ENCODE assay signal across 8 cellular contexts in the genomic region with DNA sequence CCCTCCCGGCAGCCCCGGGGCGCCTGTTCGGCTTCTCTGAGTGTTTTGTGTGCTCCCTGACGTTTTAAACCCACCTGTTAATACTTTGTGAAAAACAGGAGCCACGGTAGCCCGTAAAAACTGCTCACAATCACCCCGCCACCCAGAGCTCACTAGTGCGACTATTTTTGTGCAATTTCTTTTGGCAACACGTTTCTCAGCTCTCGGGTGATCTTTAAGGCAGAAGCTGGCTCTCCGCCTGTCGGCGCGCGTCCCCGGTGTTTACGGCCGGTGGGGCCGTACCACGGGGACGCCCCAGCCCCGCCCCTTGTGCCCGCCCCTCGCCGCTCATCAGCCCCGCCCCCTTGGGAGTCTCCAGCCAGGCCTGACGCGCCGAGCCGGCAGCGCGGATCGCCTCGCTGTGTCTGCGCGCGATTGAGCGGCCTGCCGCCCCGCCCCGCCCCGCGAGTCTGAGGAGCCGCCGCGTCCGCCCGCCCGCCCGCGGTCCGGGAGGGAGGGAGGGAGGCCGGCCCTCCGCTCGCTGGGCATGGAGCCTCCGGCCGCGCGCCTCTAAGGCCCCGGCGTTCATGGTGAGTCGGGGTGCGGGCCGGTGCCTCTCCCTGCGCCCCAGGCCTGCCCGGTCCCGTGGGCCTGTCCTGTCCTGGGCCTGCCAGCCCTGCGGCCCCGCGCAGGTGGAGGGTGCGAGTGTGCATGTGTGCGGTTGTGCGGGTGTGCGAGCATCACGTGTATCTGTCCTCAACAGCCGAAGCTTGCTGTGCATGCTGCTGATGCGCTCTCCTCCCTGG. TPM values are rescaled to one million over a fixed set of nuclear protein-coding genes. Genes with fewer than 3 reads are reported as not detected.
DNase-seq lines count a peak whose midpoint lies in the region; TF ChIP-seq lines count a peak whose summit lies in the region.

No MANE protein-coding gene starts in this region.

- peaks cover 51% of the 10 kb centered on the region for H3K79me2 ChIP-seq in osteoblast (ENCODE audit: insufficient read depth, low read length)

- H3K4me3 ChIP-seq in HFF-Myc (replicated peaks; ENCODE audit: low read depth, low read length) (peak overlapping the region; percentile 74), SK-N-MC (peak overlapping the region; percentile 82), osteoblast (ENCODE audit: insufficient read depth, low read length) (peak overlapping the region; percentile 84), testis (peak overlapping the region; percentile 84 to 89)

- DNase-seq in GM10248 (ENCODE audit: extremely low spot score) = peak; percentile 99
- no peak for DNase-seq in HFF-Myc (ENCODE audit: extremely low read depth, low read depth)
- peak; percentile 93 for DNase-seq in NAMALWA (ENCODE audit: low spot score)
- no peak for DNase-seq in SK-N-MC (ENCODE audit: low read depth, low spot score)
- DNase-seq in glomerular visceral epithelial cell (ENCODE audit: extremely low spot score) = peak; percentile 94
- DNase-seq in osteoblast (ENCODE audit: insufficient read length, low spot score, missing footprints) = peak; percentile 98
- peak; percentile 97 for DNase-seq in testis

- TF ChIP-seq CTCF in GM10248 (IDR thresholded peaks at IDR 0.05; ENCODE audit: control extremely low read depth, extremely low read depth, low read depth, missing control alignments) = no peak
- TF ChIP-seq CTCF in HFF-Myc (IDR thresholded peaks at IDR 0.05; ENCODE audit: low read depth, low read length, missing control alignments) = no peak
- TF ChIP-seq CTCF in osteoblast (IDR thresholded peaks at IDR 0.05; ENCODE audit: extremely low read depth, low read depth, low read length) = no peak
- no peak for TF ChIP-seq CTCF in testis (IDR thresholded peaks at IDR 0.05)

- 1 to 2% methylated on average over 24 to 47 of the region's 78 CpGs for WGBS in testis, 2 donors

- H3K4me1 ChIP-seq in osteoblast (ENCODE audit: insufficient read depth, low read length) (peaks cover 27% of the 10 kb centered on the region), testis (peaks cover 48% of the 10 kb centered on the region)

- peak overlapping the region; percentile 99 for H3K4me3 Mint-ChIP-seq in activated naive CD4-positive, alpha-beta T cell treated with anti-CD3 and anti-CD28 coated beads, Interleukin-2, amount 50 U/mL, for 24 hours

- H3K27me3 ChIP-seq in osteoblast (ENCODE audit: insufficient read depth, low read length) (no peaks in the 10 kb centered on the region), testis (no peaks in the 10 kb centered on the region)

- H3K27ac Mint-ChIP-seq in activated naive CD4-positive, alpha-beta T cell treated with anti-CD3 and anti-CD28 coated beads, Interleukin-2, amount 50 U/mL, for 24 hours = peak overlapping the region; percentile 96

- H3K9me3 ChIP-seq in SK-N-MC (ENCODE audit: low read depth, low read length) = no peaks in the 10 kb centered on the region
- H3K9me3 ChIP-seq in osteoblast (ENCODE audit: low read depth, low read length) = no peaks in the 10 kb centered on the region
- no peaks in the 10 kb centered on the region for H3K9me3 ChIP-seq in testis

- H3K9ac ChIP-seq in SK-N-MC (ENCODE audit: insufficient read length) = peak overlapping the region; percentile 70

- peaks cover 24% of the 10 kb centered on the region for H4K20me1 ChIP-seq in osteoblast (ENCODE audit: insufficient read depth, low read length)

- H3K27ac ChIP-seq in SK-N-MC (no peak overlapping the region), osteoblast (ENCODE audit: low read depth, low read length) (peak overlapping the region; percentile 99), testis (peak overlapping the region; percentile 90 to 95)

- no peaks in the 10 kb centered on the region for H3K27me3 Mint-ChIP-seq in activated naive CD4-positive, alpha-beta T cell treated with anti-CD3 and anti-CD28 coated beads, Interleukin-2, amount 50 U/mL, for 24 hours

- no peaks in the 10 kb centered on the region for H3K9me3 Mint-ChIP-seq in activated naive CD4-positive, alpha-beta T cell treated with anti-CD3 and anti-CD28 coated beads, Interleukin-2, amount 50 U/mL, for 24 hours

- POLR2A ChIA-PET in GM10248 (lab: Yijun Ruan, JAX) = interaction anchor here (1.2 kb wide), 1 partner anchor 84 kb away, joined by 12 read pairs; no protein-coding TSS in a partner anchor

- CTCF ChIA-PET in GM10248 (lab: Yijun Ruan, JAX) = interaction anchor here (0.8 to 3.1 kb wide), 16 partner anchors 13 to 267 kb away, joined by 3 to 34 read pairs (median 3); a partner anchor contains a TSS

- peak overlapping the region; percentile 96 for H3K4me2 ChIP-seq in osteoblast (ENCODE audit: insufficient read depth, low read length)

- intact Hi-C loops in testis (cut with DNase I; ENCODE audit: low total_unique reads) = loop anchor here (5.0 kb wide), 1 partner anchor 80 kb away; a partner anchor contains a TSS

- peaks cover 2% of the 10 kb centered on the region for H3K36me3 Mint-ChIP-seq in activated naive CD4-positive, alpha-beta T cell treated with anti-CD3 and anti-CD28 coated beads, Interleukin-2, amount 50 U/mL, for 24 hours

- H3K36me3 ChIP-seq in SK-N-MC (ENCODE audit: insufficient read depth, low read length) (no peaks in the 10 kb centered on the region), osteoblast (ENCODE audit: insufficient read depth, low read length) (no peaks in the 10 kb centered on the region), testis (ENCODE audit: low read depth, missing control alignments) (no peaks in the 10 kb centered on the region)

- peaks cover 79% of the 10 kb centered on the region for H3K4me1 Mint-ChIP-seq in activated naive CD4-positive, alpha-beta T cell treated with anti-CD3 and anti-CD28 coated beads, Interleukin-2, amount 50 U/mL, for 24 hours

- H2AFZ ChIP-seq in osteoblast (ENCODE audit: low read length) = peak overlapping the region; percentile 95

- TF ChIP-seq POLR2A in testis (IDR thresholded peaks at IDR 0.05) = no peak

RNA-seq across cellular contexts. Expression of a gene that starts 56.2 kb away (rescaled TPM):
- total RNA-seq in osteoblast (12.7 and 13.0 TPM in 2 replicates), testis (10 to 100 TPM; 42.2 to 47.6 TPM)
- polyA plus RNA-seq in testis (ENCODE audit: insufficient read depth, low read depth, low replicate concordance) = 34.5 TPM

Comparison
In these comparisons a context has a peak if more than half of its experiments do, and no peak if none do; other contexts are left out.
1. DNase-seq: peak in GM10248 (single experiment), NAMALWA (single experiment), glomerular visceral epithelial cell (single experiment), osteoblast (single experiment) and testis (single experiment); none in HFF-Myc (single experiment) and SK-N-MC (single experiment).
2. Peak in every context shown above with its lines, with median percentiles within 50 percentile points of each other: H3K4me3 ChIP-seq.